In genomic region chr9:128274245-128274644, GRCh38 we compare ENCODE assay signal across 11 cellular contexts. TPM values are rescaled to one million over a fixed set of nuclear protein-coding genes. Genes with fewer than 3 reads are reported as not detected.
DNase-seq lines count a peak whose midpoint lies in the region; ATAC-seq and TF ChIP-seq lines count a peak whose summit lies in the region.
"Had no signal": no experiment of that assay in that cellular context is flagged by ENCODE, and none has a peak within 500 bp of the region (broad histone marks: within the 10 kb centered on the region; RNA-seq: fewer than 3 reads in every experiment).

No MANE protein-coding gene starts in this region.

- peaks cover 30% of the 10 kb centered on the region for H3K4me1 Mint-ChIP-seq in activated CD4-positive, alpha-beta T cell treated with anti-CD3 and anti-CD28 coated beads for 36 hours
- peaks cover 26 to 42% (median 37%) of the 10 kb centered on the region in 3 donors for H3K4me1 Mint-ChIP-seq in T-cell

- intact Hi-C loops in activated CD4-positive, alpha-beta T cell treated with anti-CD3 and anti-CD28 coated beads for 36 hours (cut with DNase I, micrococcal nuclease) = loop anchor here in 1 of 2 experiments (2.0 to 10.0 kb wide), 3 partner anchors 451 to 755 kb away; partner anchors contain the start of genes FPGS, SH3GLB2 and ZDHHC12

- no peaks in the 10 kb centered on the region for H3K27me3 Mint-ChIP-seq in activated CD4-positive, alpha-beta T cell treated with anti-CD3 and anti-CD28 coated beads for 36 hours
- H3K27me3 Mint-ChIP-seq in T-cell = no peaks in the 10 kb centered on the region

- DNase-seq in activated CD4-positive, alpha-beta T cell treated with anti-CD3 and anti-CD28 coated beads for 36 hours = no peak
- no peak for DNase-seq in activated CD4-positive, alpha-beta T cell treated with anti-CD3 and anti-CD28 coated beads, Interleukin-2, amount 50 U/mL, for 48 hours
- DNase-seq in T-cell (no peak), fibroblast of mammary gland (ENCODE audit: low read depth) (peak; percentile 28), skeletal muscle cell (ENCODE audit: low read depth) (no peak), hepatic stellate cell (ENCODE audit: low spot score) (no peak), NCI-H1092 (lab: John Stamatoyannopoulos, UW) (no peak), midbrain (lab: John Stamatoyannopoulos, UW) (no peak)
- DNase-seq: activated CD8-positive, alpha-beta memory T cell treated with anti-CD3 and anti-CD28 coated beads for 24 hours; dorsolateral prefrontal cortex; NCI-H1417 had no signal

- no peaks in the 10 kb centered on the region for H3K9me3 Mint-ChIP-seq in activated CD4-positive, alpha-beta T cell treated with anti-CD3 and anti-CD28 coated beads for 36 hours (ENCODE audit: low read depth)
- H3K9me3 Mint-ChIP-seq in T-cell = no peaks in the 10 kb centered on the region

- H3K4me3 ChIP-seq in fibroblast of mammary gland (ENCODE audit: control insufficient read depth, low read depth, low read length) = peak overlapping the region; percentile 92
- H3K4me3 ChIP-seq in skeletal muscle cell (ENCODE audit: low read depth, low read length) = peak overlapping the region; percentile 99

- H3K27ac Mint-ChIP-seq in activated CD4-positive, alpha-beta T cell treated with anti-CD3 and anti-CD28 coated beads for 36 hours = no peak overlapping the region
- H3K27ac Mint-ChIP-seq in T-cell = no peak overlapping the region

- TF ChIP-seq CTCF in fibroblast of mammary gland (conservative IDR thresholded peaks at IDR 0.05; ENCODE audit: control insufficient read depth, insufficient read depth, low read depth, low read length) = no peak

- ATAC-seq in activated CD4-positive, alpha-beta T cell treated with anti-CD3 and anti-CD28 coated beads for 36 hours = no peak
- no peak for ATAC-seq in T-cell (replicated peaks in 1 of 4)

- peak overlapping the region; percentile 97 for H3K4me3 Mint-ChIP-seq in activated CD4-positive, alpha-beta T cell treated with anti-CD3 and anti-CD28 coated beads for 36 hours
- peak overlapping the region; percentile 93 to 97 (median 95) for H3K4me3 Mint-ChIP-seq in T-cell

- peaks cover 12% of the 10 kb centered on the region for H3K36me3 Mint-ChIP-seq in activated CD4-positive, alpha-beta T cell treated with anti-CD3 and anti-CD28 coated beads for 36 hours (ENCODE audit: low read depth)
- H3K36me3 Mint-ChIP-seq in T-cell = peaks cover 24% of the 10 kb centered on the region

- CTCF ChIA-PET in activated CD4-positive, alpha-beta T cell treated with anti-CD3 and anti-CD28 coated beads for 36 hours (lab: Charles Lee) = interaction anchor here (0.7 kb wide), 1 partner anchor 21 kb away, joined by 3 read pairs; no protein-coding TSS in a partner anchor
- CTCF ChIA-PET in T-cell (lab: Charles Lee) = interaction anchor here in 1 of 2 donors (0.5 kb wide), 1 partner anchor 1713 kb away, joined by 3 read pairs; no protein-coding TSS in a partner anchor

- POLR2A ChIA-PET in activated CD4-positive, alpha-beta T cell treated with anti-CD3 and anti-CD28 coated beads for 36 hours (lab: Charles Lee) = interaction anchor here (0.6 kb wide), 1 partner anchor 473 kb away, joined by 3 read pairs; no protein-coding TSS in a partner anchor
- POLR2A ChIA-PET in T-cell (lab: Charles Lee) = interaction anchor here in 1 of 2 donors (0.6 kb wide), 1 partner anchor 34 kb away, joined by 3 read pairs; no protein-coding TSS in a partner anchor

RNA-seq across cellular contexts. Expression of gene GOLGA2, which starts 1.6 kb away (rescaled TPM):
- 10 to 100 TPM; 28.4 to 29.4 TPM for total RNA-seq in activated CD4-positive, alpha-beta T cell treated with anti-CD3 and anti-CD28 coated beads for 36 hours
- 10 to 100 TPM; 49.6 to 71.3 (median 60.5) TPM for total RNA-seq in T-cell

RNA-seq across cellular contexts. Expression of gene SWI5, which starts 1.8 kb away (rescaled TPM):
- 10 to 100 TPM; 13.1 to 14.1 TPM for total RNA-seq in activated CD4-positive, alpha-beta T cell treated with anti-CD3 and anti-CD28 coated beads for 36 hours
- total RNA-seq in T-cell = 10 to 100 TPM in 2 of 5 donors, 1 to 10 TPM in 3; 7.5 to 15.3 (median 9.7) TPM

RNA-seq across cellular contexts. Expression of gene TRUB2, which starts 48.0 kb away (rescaled TPM):
- total RNA-seq in activated CD4-positive, alpha-beta T cell treated with anti-CD3 and anti-CD28 coated beads for 36 hours = 10 to 100 TPM; 29.5 to 37.5 TPM
- total RNA-seq in T-cell = 10 to 100 TPM; 12.4 to 22.9 (median 21.9) TPM

RNA-seq across cellular contexts. Expression of gene COQ4, which starts 48.4 kb away (rescaled TPM):
- 10 to 100 TPM; 32.1 to 38.8 TPM for total RNA-seq in activated CD4-positive, alpha-beta T cell treated with anti-CD3 and anti-CD28 coated beads for 36 hours
- total RNA-seq in T-cell = 10 to 100 TPM; 32.2 to 60.0 (median 54.5) TPM
